Comparison of ENCODE assay signal across 21 cellular contexts in genomic region chr17:11511696-11512095, GRCh38.
A peak's percentile ranks its signal among the peaks of the same experiment; 100 is the strongest.
DNase-seq lines count a peak whose midpoint lies in the region; ATAC-seq lines count a peak whose summit lies in the region.
"Had no signal": no experiment of that assay in that cellular context is flagged by ENCODE, and none has a peak within 500 bp of the region (broad histone marks: within the 10 kb centered on the region; RNA-seq: fewer than 3 reads in every experiment).

No MANE protein-coding gene starts in this region.

- ATAC-seq in left colon = peak; percentile 100
- ATAC-seq in left cardiac atrium = no peak
- no peak for ATAC-seq in HG03045 (IDR thresholded peaks at IDR 0.05; ENCODE audit: unreplicated experiment)

- intact Hi-C loops in left colon (cut with DNase I, micrococcal nuclease) = no loop called here
- intact Hi-C loops in left cardiac atrium (cut with DNase I) = no loop called here

- DNase-seq in NCI-H82 (lab: John Stamatoyannopoulos, UW) (peak; percentile 88), NCI-H82 treated with DMSO at 0.1 percent for 48 hours (lab: John Stamatoyannopoulos, UW; ENCODE audit: unreplicated experiment) (no peak), left colon (peak; percentile 25 to 52), mucosa of gallbladder (ENCODE audit: low spot score) (peak; percentile 66), C1 segment of cervical spinal cord (lab: John Stamatoyannopoulos, UW) (no peak), left cardiac atrium (no peak), middle frontal gyrus (ENCODE audit: extremely low spot score, low spot score) (no peak)
- DNase-seq: 8988T; CD4-positive, CD25-positive, alpha-beta regulatory T cell; COR-L47; GF-D8; GM23248; MM.1S; NCI-H1092 treated with DMSO at 0.1 percent for 48 hours; NCI-H146; NCI-H2081; NCI-H2171 treated with DMSO at 0.1 percent for 48 hours; NCI-H446; NCI-H526 treated with DMSO at 0.1 percent for 48 hours; SHP77 had no signal

Comparison
In these comparisons a context has a peak if more than half of its experiments do, and no peak if none do; other contexts are left out.
1. DNase-seq: peak in NCI-H82 (single experiment), left colon (2 of 2) and mucosa of gallbladder (single experiment); none in NCI-H82 treated with DMSO at 0.1 percent for 48 hours (single experiment), C1 segment of cervical spinal cord (0 of 14), left cardiac atrium (single experiment) and middle frontal gyrus (single experiment).